ENCODE assay signal across 12 cellular contexts in genomic region chr11:102420547-102420946, GRCh38. TPM values are rescaled to one million over a fixed set of nuclear protein-coding genes. Genes with fewer than 3 reads are reported as not detected.
A peak's percentile ranks its signal among the peaks of the same experiment; 100 is the strongest.
DNase-seq lines count a peak whose midpoint lies in the region; ATAC-seq, FAIRE-seq and TF ChIP-seq lines count a peak whose summit lies in the region.
"Had no signal": no experiment of that assay in that cellular context is flagged by ENCODE, and none has a peak within 500 bp of the region (broad histone marks: within the 10 kb centered on the region; RNA-seq: fewer than 3 reads in every experiment).

No MANE protein-coding gene starts in this region.

- H3K9ac ChIP-seq in smooth muscle cell (ENCODE audit: low read depth) = no peak overlapping the region

- H3K9me3 ChIP-seq in smooth muscle cell (replicated peaks; ENCODE audit: low read depth) (no peaks in the 10 kb centered on the region), prostate gland (no peaks in the 10 kb centered on the region), left ventricle myocardium inferior (replicated peaks) (peaks cover 26% of the 10 kb centered on the region)
- H3K9me3 ChIP-seq: ovary had no signal

- WGBS in smooth muscle cell (ENCODE audit: low lambda C conversion rate) = 77% methylated on average over 2 of the region's 2 CpGs
- WGBS in prostate gland = 85% methylated on average over 2 of the region's 2 CpGs

- H3K4me1 ChIP-seq in smooth muscle cell (ENCODE audit: low read depth) = peaks cover 17% of the 10 kb centered on the region
- no peaks in the 10 kb centered on the region for H3K4me1 ChIP-seq in prostate gland (replicated peaks)
- peaks cover 14% of the 10 kb centered on the region for H3K4me1 ChIP-seq in left ventricle myocardium inferior

- TF ChIP-seq CTCF in bronchial epithelial cell (IDR thresholded peaks at IDR 0.05; ENCODE audit: insufficient read depth, low read length, severe bottlenecking) (no peak), smooth muscle cell (IDR thresholded peaks at IDR 0.05; ENCODE audit: borderline replicate concordance, insufficient read depth, poor library complexity, severe bottlenecking) (no peak), prostate gland (IDR thresholded peaks at IDR 0.05) (no peak), left ventricle myocardium inferior (IDR thresholded peaks at IDR 0.05; ENCODE audit: borderline replicate concordance) (no peak)

- H3K27ac ChIP-seq in smooth muscle cell (ENCODE audit: low read depth) (no peak overlapping the region), prostate gland (no peak overlapping the region), left ventricle myocardium inferior (replicated peaks) (no peak overlapping the region)
- H3K27ac ChIP-seq: hepatocyte, ovary had no signal

- no peak overlapping the region for H2AFZ ChIP-seq in smooth muscle cell (ENCODE audit: low read depth)
- H2AFZ ChIP-seq: hepatocyte had no signal

- no peak overlapping the region for H3K4me3 ChIP-seq in bronchial epithelial cell (ENCODE audit: low read depth, low read length)
- no peak overlapping the region for H3K4me3 ChIP-seq in smooth muscle cell
- no peak overlapping the region for H3K4me3 ChIP-seq in prostate gland
- H3K4me3 ChIP-seq in left ventricle myocardium inferior = no peak overlapping the region
- H3K4me3 ChIP-seq: hepatocyte, ovary had no signal

- no peak overlapping the region for H3K4me2 ChIP-seq in smooth muscle cell
- H3K4me2 ChIP-seq: hepatocyte had no signal

- H4K20me1 ChIP-seq in smooth muscle cell (ENCODE audit: low read depth) = peaks cover 26% of the 10 kb centered on the region

- no peaks in the 10 kb centered on the region for H3F3A ChIP-seq in smooth muscle cell (ENCODE audit: low read depth)

- H3K36me3 ChIP-seq in bronchial epithelial cell (ENCODE audit: control insufficient read depth, insufficient read depth, low read length) (no peaks in the 10 kb centered on the region), smooth muscle cell (ENCODE audit: low read depth) (no peaks in the 10 kb centered on the region), prostate gland (no peaks in the 10 kb centered on the region), left ventricle myocardium inferior (no peaks in the 10 kb centered on the region)
- H3K36me3 ChIP-seq: ovary had no signal

- FAIRE-seq in bronchial epithelial cell (lab: Jason Lieb, UNC) = peak; percentile 7
- FAIRE-seq: colon had no signal

- no peak for TF ChIP-seq POLR2A in prostate gland (IDR thresholded peaks at IDR 0.05)

- peak; percentile 77 for ATAC-seq in GM18499 (IDR thresholded peaks at IDR 0.05; ENCODE audit: insufficient read depth, unreplicated experiment)
- ATAC-seq in GM19452 (IDR thresholded peaks at IDR 0.05; ENCODE audit: unreplicated experiment) = peak; percentile 92
- ATAC-seq in HG03139 (IDR thresholded peaks at IDR 0.05; ENCODE audit: unreplicated experiment) = peak; percentile 81

- no peak for DNase-seq in bronchial epithelial cell (ENCODE audit: low read depth)
- DNase-seq in smooth muscle cell (lab: John Stamatoyannopoulos, UW; ENCODE audit: unreplicated experiment) = no peak
- DNase-seq in NCI-H510A (lab: John Stamatoyannopoulos, UW) = no peak
- no peak for DNase-seq in prostate gland (ENCODE audit: low spot score)
- no peak for DNase-seq in left ventricle myocardium inferior
- DNase-seq: GF-D8, ovary had no signal

- no peaks in the 10 kb centered on the region for H3K79me2 ChIP-seq in smooth muscle cell (ENCODE audit: low read depth)

- H3K27me3 ChIP-seq in bronchial epithelial cell (ENCODE audit: control insufficient read depth, insufficient read depth, low read length) (no peaks in the 10 kb centered on the region), smooth muscle cell (ENCODE audit: low read depth) (no peaks in the 10 kb centered on the region), prostate gland (replicated peaks; ENCODE audit: insufficient read depth) (no peaks in the 10 kb centered on the region), left ventricle myocardium inferior (ENCODE audit: low read depth) (no peaks in the 10 kb centered on the region)
- H3K27me3 ChIP-seq: hepatocyte, ovary had no signal

- intact Hi-C loops in prostate gland (cut with DNase I) = no loop called here
- intact Hi-C loops in left ventricle myocardium inferior (cut with micrococcal nuclease) = no loop called here

RNA-seq across cellular contexts. Expression of gene TMEM123, which starts 32.0 kb away (rescaled TPM):
- total RNA-seq in bronchial epithelial cell (172 and 197 TPM in 2 replicates), smooth muscle cell (77.6 and 78.8 TPM in 2 replicates), prostate gland (100 to 1,000 TPM; 205 to 227 TPM), left ventricle myocardium inferior (70.2 TPM)
- polyA plus RNA-seq in smooth muscle cell = 38.8 and 55.8 TPM in 2 replicates
